11 cellular contexts compared by ENCODE assay signal in the genomic region with DNA sequence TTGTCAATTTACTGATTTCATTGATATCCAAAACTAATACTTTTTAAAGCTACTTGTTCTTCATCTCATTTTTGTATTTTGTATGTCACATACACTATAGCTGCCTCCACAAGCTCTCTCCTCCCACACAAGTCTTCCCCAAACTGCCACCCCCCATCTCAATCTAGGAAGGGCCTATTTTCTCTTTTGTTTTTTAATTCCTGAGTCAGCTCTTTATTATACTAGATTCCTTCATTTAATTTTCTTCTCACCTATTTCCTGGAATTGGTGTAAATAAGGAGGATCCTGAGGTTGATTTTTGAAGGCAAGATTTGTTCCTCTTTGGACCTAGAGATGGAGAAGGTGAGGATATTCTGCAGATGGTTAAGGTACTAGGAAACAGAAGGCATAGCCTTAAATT.
"Had no signal": no experiment of that assay in that cellular context is flagged by ENCODE, and none has a peak within 500 bp of the region (broad histone marks: within the 10 kb centered on the region; RNA-seq: fewer than 3 reads in every experiment).

No MANE protein-coding gene starts in this region.

- H3K4me2 ChIP-seq: GM23338 had no signal

- H3K4me3 Mint-ChIP-seq: GM23338, H9, HFFc6 had no signal

- DNase-seq: GM23248, GOT3, H7, H9, HCEC 1CT, HFFc6 had no signal

- H3K9ac ChIP-seq: GM23248 had no signal

- H3K36me3 ChIP-seq: HAP-1 had no signal

- FAIRE-seq: H1, H54 had no signal

- H3K4me3 ChIP-seq: GM23248, GM23338, HAP-1 had no signal

- H3K9me3 ChIP-seq: HAP-1 had no signal

- H3K27ac Mint-ChIP-seq: GM23338, H9, HFFc6 had no signal

- H3K27ac ChIP-seq: GM23248 had no signal

- H3K4me1 ChIP-seq: HAP-1 had no signal

- ATAC-seq: GM23338, HCT116 had no signal

- H2AFZ ChIP-seq: GM23248, GM23338 had no signal
